Comparison of ENCODE assay signal across 36 cellular contexts in genomic region chr1:203113308-203113707, GRCh38. TPM values are rescaled to one million over a fixed set of nuclear protein-coding genes. Genes with fewer than 3 reads are reported as not detected.
"Had no signal": no experiment of that assay in that cellular context is flagged by ENCODE, and none has a peak within 500 bp of the region (broad histone marks: within the 10 kb centered on the region; RNA-seq: fewer than 3 reads in every experiment).

No MANE protein-coding gene starts in this region.

- H3K27me3 ChIP-seq: ascending aorta had no signal

- H3K27ac ChIP-seq: ascending aorta, cardiac muscle cell, VCaP had no signal

- H3K36me3 ChIP-seq: ascending aorta, cardiac muscle cell had no signal

- DNase-seq: activated B cell treated with CpG ODN at 0.5 μM for 24 hours; activated CD4-positive, alpha-beta memory T cell treated with anti-CD3 and anti-CD28 coated beads for 36 hours; activated CD4-positive, alpha-beta T cell treated with anti-CD3 and anti-CD28 coated beads for 4 hours; activated CD4-positive, alpha-beta T cell treated with anti-CD3 and anti-CD28 coated beads, Interleukin-2, amount 10 ng/mL, durations not matched to agents 24 days and 14 days; activated CD4-positive, alpha-beta T cell treated with anti-CD3 and anti-CD28 coated beads, Interleukin-2, amount 50 U/mL, for 1 hour; activated CD4-positive, alpha-beta T cell treated with anti-CD3 and anti-CD28 coated beads, Interleukin-2, amount 50 U/mL, for 4 hours; activated CD4-positive, CD25-positive, alpha-beta regulatory T cell treated with anti-CD3 and anti-CD28 coated beads, Interleukin-2, amount 50 U/mL, for 72 hours; activated effector memory CD4-positive, alpha-beta T cell treated with anti-CD3 and anti-CD28 coated beads, Interleukin-2, amount 50 U/mL, for 16 hours; activated gamma-delta T cell treated with Interleukin-2 at 50 U/mL for 16 hours; activated naive CD4-positive, alpha-beta T cell treated with anti-CD3 and anti-CD28 coated beads, Interleukin-2, amount 10 ng/mL, durations not matched to agents 7 days and 5 days; activated naive CD4-positive, alpha-beta T cell treated with Interleukin-2 at 50 U/mL for 16 hours; activated naive CD8-positive, alpha-beta T cell treated with anti-CD3 and anti-CD28 coated beads, Interleukin-2, amount 10 ng/mL, durations not matched to agents 7 days and 5 days; activated naive CD8-positive, alpha-beta T cell treated with anti-CD3 and anti-CD28 coated beads, Interleukin-2, amount 50 U/mL, for 24 hours; activated T-cell treated with anti-CD3 and anti-CD28 coated beads for 4 hours; activated T-cell treated with anti-CD3 and anti-CD28 coated beads, Interleukin-2, amount 50 U/mL, for 1 hour; activated T-cell treated with anti-CD3 and anti-CD28 coated beads, Interleukin-2, amount 50 U/mL, for 4 hours; activated T-cell treated with anti-CD3 and anti-CD28 coated beads, Interleukin-2, amount 50 U/mL, for 72 hours; amygdala; anterior cingulate cortex; central memory CD4-positive, alpha-beta T cell; SW 1271; T-helper 1 cell; T-helper 2 cell; T-helper 9 cell had no signal

- H3K4me1 Mint-ChIP-seq: activated CD4-positive, alpha-beta T cell treated with anti-CD3 and anti-CD28 coated beads, Interleukin-2, amount 10 ng/mL, durations not matched to agents 24 days and 14 days; activated naive CD4-positive, alpha-beta T cell treated with anti-CD3 and anti-CD28 coated beads, Interleukin-2, amount 10 ng/mL, durations not matched to agents 7 days and 5 days; activated naive CD4-positive, alpha-beta T cell treated with anti-CD3 and anti-CD28 coated beads, Interleukin-2, amount 50 U/mL, for 24 hours; activated naive CD8-positive, alpha-beta T cell treated with anti-CD3 and anti-CD28 coated beads, Interleukin-2, amount 10 ng/mL, durations not matched to agents 7 days and 5 days; activated naive CD8-positive, alpha-beta T cell treated with anti-CD3 and anti-CD28 coated beads, Interleukin-2, amount 50 U/mL, for 24 hours; activated T-helper 17 cell treated with anti-CD3 and anti-CD28 coated beads, Interleukin-2, amount 50 U/mL, for 72 hours had no signal

- H3K4me3 ChIP-seq: ascending aorta, cardiac muscle cell had no signal

- H3K4me3 Mint-ChIP-seq: activated B cell treated with CpG ODN at 0.5 μM for 24 hours; activated CD4-positive, alpha-beta memory T cell treated with anti-CD3 and anti-CD28 coated beads for 36 hours; activated CD4-positive, alpha-beta T cell treated with anti-CD3 and anti-CD28 coated beads, Interleukin-2, amount 10 ng/mL, durations not matched to agents 24 days and 14 days; activated naive CD4-positive, alpha-beta T cell treated with anti-CD3 and anti-CD28 coated beads, Interleukin-2, amount 10 ng/mL, durations not matched to agents 7 days and 5 days; activated naive CD4-positive, alpha-beta T cell treated with anti-CD3 and anti-CD28 coated beads, Interleukin-2, amount 50 U/mL, for 24 hours; activated naive CD8-positive, alpha-beta T cell; activated naive CD8-positive, alpha-beta T cell treated with anti-CD3 and anti-CD28 coated beads, Interleukin-2, amount 10 ng/mL, durations not matched to agents 7 days and 5 days; activated naive CD8-positive, alpha-beta T cell treated with anti-CD3 and anti-CD28 coated beads, Interleukin-2, amount 50 U/mL, for 24 hours; activated T-cell treated with anti-CD3 and anti-CD28 coated beads, Interleukin-2, amount 50 U/mL, for 4 hours; activated T-cell treated with anti-CD3 and anti-CD28 coated beads, Interleukin-2, amount 50 U/mL, for 72 hours; activated T-helper 1 cell treated with anti-CD3 and anti-CD28 coated beads, Interleukin-12 subunit alpha, Interleukin-12 subunit beta, Interleukin-2, Interleukin-4 antibody, amounts not matched to agents 30 ng/mL and 10 ng/mL and 1 ng/mL, durations not matched to agents 14 hours and 24 hours and 36 hours; activated T-helper 17 cell treated with anti-CD3 and anti-CD28 coated beads, Interleukin-2, amount 50 U/mL, for 72 hours; brain; T-helper 1 cell treated with Interleukin-12 subunit alpha and Interleukin-12 subunit beta and Interleukin-4 antibody, amounts not matched to agents 30 μg/mL and 1 μg/mL, for 36 hours; T-helper 2 cell treated with Interferon-gamma antibody and Interleukin-4, amounts not matched to agents 5 μg/mL and 100 μg/mL, for 36 hours had no signal

- ATAC-seq: activated naive CD8-positive, alpha-beta T cell treated with anti-CD3 and anti-CD28 coated beads, Interleukin-2, amount 50 U/mL, for 24 hours; activated T-cell treated with anti-CD3 and anti-CD28 coated beads, Interleukin-2, amount 50 U/mL, for 4 hours; activated T-cell treated with anti-CD3 and anti-CD28 coated beads, Interleukin-2, amount 50 U/mL, for 72 hours; activated T-helper 17 cell treated with anti-CD3 and anti-CD28 coated beads, Interleukin-2, amount 50 U/mL, for 72 hours had no signal

- H3K27ac Mint-ChIP-seq: activated B cell treated with CpG ODN at 0.5 μM for 24 hours; activated CD4-positive, alpha-beta memory T cell treated with anti-CD3 and anti-CD28 coated beads for 36 hours; activated CD4-positive, alpha-beta T cell treated with anti-CD3 and anti-CD28 coated beads, Interleukin-2, amount 10 ng/mL, durations not matched to agents 24 days and 14 days; activated naive CD4-positive, alpha-beta T cell treated with anti-CD3 and anti-CD28 coated beads, Interleukin-2, amount 10 ng/mL, durations not matched to agents 7 days and 5 days; activated naive CD4-positive, alpha-beta T cell treated with anti-CD3 and anti-CD28 coated beads, Interleukin-2, amount 50 U/mL, for 24 hours; activated naive CD8-positive, alpha-beta T cell; activated naive CD8-positive, alpha-beta T cell treated with anti-CD3 and anti-CD28 coated beads, Interleukin-2, amount 10 ng/mL, durations not matched to agents 7 days and 5 days; activated naive CD8-positive, alpha-beta T cell treated with anti-CD3 and anti-CD28 coated beads, Interleukin-2, amount 50 U/mL, for 24 hours; activated T-cell treated with anti-CD3 and anti-CD28 coated beads, Interleukin-2, amount 50 U/mL, for 72 hours; activated T-helper 1 cell treated with anti-CD3 and anti-CD28 coated beads, Interleukin-12 subunit alpha, Interleukin-12 subunit beta, Interleukin-2, Interleukin-4 antibody, amounts not matched to agents 30 ng/mL and 10 ng/mL and 1 ng/mL, durations not matched to agents 14 hours and 24 hours and 36 hours; activated T-helper 17 cell treated with anti-CD3 and anti-CD28 coated beads, Interleukin-2, amount 50 U/mL, for 72 hours; brain; T-helper 1 cell treated with Interleukin-12 subunit alpha and Interleukin-12 subunit beta and Interleukin-4 antibody, amounts not matched to agents 30 μg/mL and 1 μg/mL, for 36 hours; T-helper 2 cell treated with Interferon-gamma antibody and Interleukin-4, amounts not matched to agents 5 μg/mL and 100 μg/mL, for 36 hours had no signal

- H3K36me3 Mint-ChIP-seq: activated CD4-positive, alpha-beta memory T cell treated with anti-CD3 and anti-CD28 coated beads for 36 hours; activated naive CD4-positive, alpha-beta T cell treated with anti-CD3 and anti-CD28 coated beads, Interleukin-2, amount 10 ng/mL, durations not matched to agents 7 days and 5 days; activated naive CD4-positive, alpha-beta T cell treated with anti-CD3 and anti-CD28 coated beads, Interleukin-2, amount 50 U/mL, for 24 hours; activated naive CD8-positive, alpha-beta T cell; activated naive CD8-positive, alpha-beta T cell treated with anti-CD3 and anti-CD28 coated beads, Interleukin-2, amount 10 ng/mL, durations not matched to agents 7 days and 5 days; brain had no signal

- H3K9me3 Mint-ChIP-seq: activated B cell treated with CpG ODN at 0.5 μM for 24 hours; activated CD4-positive, alpha-beta memory T cell treated with anti-CD3 and anti-CD28 coated beads for 36 hours; activated CD4-positive, alpha-beta T cell treated with anti-CD3 and anti-CD28 coated beads, Interleukin-2, amount 10 ng/mL, durations not matched to agents 24 days and 14 days; activated naive CD4-positive, alpha-beta T cell treated with anti-CD3 and anti-CD28 coated beads, Interleukin-2, amount 10 ng/mL, durations not matched to agents 7 days and 5 days; activated naive CD4-positive, alpha-beta T cell treated with anti-CD3 and anti-CD28 coated beads, Interleukin-2, amount 50 U/mL, for 24 hours; activated naive CD8-positive, alpha-beta T cell treated with anti-CD3 and anti-CD28 coated beads, Interleukin-2, amount 10 ng/mL, durations not matched to agents 7 days and 5 days; activated naive CD8-positive, alpha-beta T cell treated with anti-CD3 and anti-CD28 coated beads, Interleukin-2, amount 50 U/mL, for 24 hours; activated T-cell treated with anti-CD3 and anti-CD28 coated beads, Interleukin-2, amount 50 U/mL, for 4 hours; activated T-cell treated with anti-CD3 and anti-CD28 coated beads, Interleukin-2, amount 50 U/mL, for 72 hours; activated T-helper 1 cell treated with anti-CD3 and anti-CD28 coated beads, Interleukin-12 subunit alpha, Interleukin-12 subunit beta, Interleukin-2, Interleukin-4 antibody, amounts not matched to agents 30 ng/mL and 10 ng/mL and 1 ng/mL, durations not matched to agents 14 hours and 24 hours and 36 hours; activated T-helper 17 cell treated with anti-CD3 and anti-CD28 coated beads, Interleukin-2, amount 50 U/mL, for 72 hours; T-helper 1 cell treated with Interleukin-12 subunit alpha and Interleukin-12 subunit beta and Interleukin-4 antibody, amounts not matched to agents 30 μg/mL and 1 μg/mL, for 36 hours; T-helper 2 cell treated with Interferon-gamma antibody and Interleukin-4, amounts not matched to agents 5 μg/mL and 100 μg/mL, for 36 hours had no signal

- H3K9me3 ChIP-seq: ascending aorta had no signal

RNA-seq across cellular contexts. Expression of gene ADORA1, which starts 14.2 kb away (rescaled TPM):
- total RNA-seq: activated B cell treated with CpG ODN at 0.5 μM for 24 hours; activated CD4-positive, alpha-beta memory T cell treated with anti-CD3 and anti-CD28 coated beads for 36 hours; activated CD4-positive, alpha-beta T cell treated with anti-CD3 and anti-CD28 coated beads, Interleukin-2, amount 10 ng/mL, durations not matched to agents 24 days and 14 days; activated CD8-positive, alpha-beta memory T cell treated with anti-CD3 and anti-CD28 coated beads for 36 hours; activated naive CD8-positive, alpha-beta T cell treated with anti-CD3 and anti-CD28 coated beads, Interleukin-2, amount 10 ng/mL, durations not matched to agents 7 days and 5 days; activated T-cell treated with anti-CD3 and anti-CD28 coated beads, Interleukin-2, amount 50 U/mL, for 72 hours; activated T-helper 1 cell treated with anti-CD3 and anti-CD28 coated beads, Interleukin-12 subunit alpha, Interleukin-12 subunit beta, Interleukin-2, Interleukin-4 antibody, amounts not matched to agents 30 ng/mL and 10 ng/mL and 1 ng/mL, durations not matched to agents 14 hours and 24 hours and 36 hours; activated T-helper 17 cell treated with anti-CD3 and anti-CD28 coated beads, Interleukin-2, amount 50 U/mL, for 72 hours had no signal

RNA-seq across cellular contexts. Expression of gene MYOG, which starts 27.5 kb away (rescaled TPM):
- total RNA-seq: activated B cell treated with CpG ODN at 0.5 μM for 24 hours; activated CD4-positive, alpha-beta memory T cell treated with anti-CD3 and anti-CD28 coated beads for 36 hours; activated CD4-positive, alpha-beta T cell treated with anti-CD3 and anti-CD28 coated beads, Interleukin-2, amount 10 ng/mL, durations not matched to agents 24 days and 14 days; activated CD8-positive, alpha-beta memory T cell treated with anti-CD3 and anti-CD28 coated beads for 36 hours; activated naive CD8-positive, alpha-beta T cell treated with anti-CD3 and anti-CD28 coated beads, Interleukin-2, amount 10 ng/mL, durations not matched to agents 7 days and 5 days; activated T-cell treated with anti-CD3 and anti-CD28 coated beads, Interleukin-2, amount 50 U/mL, for 4 hours; activated T-cell treated with anti-CD3 and anti-CD28 coated beads, Interleukin-2, amount 50 U/mL, for 72 hours; activated T-helper 1 cell treated with anti-CD3 and anti-CD28 coated beads, Interleukin-12 subunit alpha, Interleukin-12 subunit beta, Interleukin-2, Interleukin-4 antibody, amounts not matched to agents 30 ng/mL and 10 ng/mL and 1 ng/mL, durations not matched to agents 14 hours and 24 hours and 36 hours; activated T-helper 17 cell treated with anti-CD3 and anti-CD28 coated beads, Interleukin-2, amount 50 U/mL, for 72 hours; ascending aorta; bronchial epithelial cell had no signal
